13 cellular contexts compared by ENCODE assay signal in genomic region chr5:15183520-15183919, GRCh38.
A peak's percentile ranks its signal among the peaks of the same experiment; 100 is the strongest.
DNase-seq lines count a peak whose midpoint lies in the region; ATAC-seq and TF ChIP-seq lines count a peak whose summit lies in the region.
"Had no signal": no experiment of that assay in that cellular context is flagged by ENCODE, and none has a peak within 500 bp of the region (broad histone marks: within the 10 kb centered on the region; RNA-seq: fewer than 3 reads in every experiment).

No MANE protein-coding gene starts in this region.

- H3K27me3 ChIP-seq in H7 (ENCODE audit: control insufficient read depth, insufficient read depth, low read length), result no peaks in the 10 kb centered on the region

- in situ Hi-C loops in astrocyte of the cerebellum (cut with HindIII; ENCODE audit: low sequenced_read_pairs), result no loop called here

- no peaks in the 10 kb centered on the region for H3K36me3 ChIP-seq in H7 (replicated peaks; ENCODE audit: control insufficient read depth, insufficient read depth, low read length)

- no peak overlapping the region for H3K4me3 ChIP-seq in AG09309 (ENCODE audit: control insufficient read depth, low read depth, low read length)
- H3K4me3 ChIP-seq in H7 (ENCODE audit: insufficient read depth, low read depth, low read length), result no peak overlapping the region
- no peak overlapping the region for H3K4me3 ChIP-seq in astrocyte of the cerebellum (ENCODE audit: low read depth, low read length)

- no peak for ATAC-seq in GM21515 (IDR thresholded peaks at IDR 0.05; ENCODE audit: unreplicated experiment)

- TF ChIP-seq CTCF in AG09309 (IDR thresholded peaks at IDR 0.05; ENCODE audit: control insufficient read depth, insufficient read depth, low read depth, low read length, missing control alignments) (peak; percentile 39), astrocyte of the cerebellum (IDR thresholded peaks at IDR 0.05; ENCODE audit: low read depth, low read length, missing control alignments) (peak; percentile 29)

- DNase-seq in AG09309 (ENCODE audit: low read depth), result no peak
- DNase-seq in H7, result peak; percentile 8
- no peak for DNase-seq in astrocyte of the cerebellum (ENCODE audit: low read depth)
- peak; percentile 30 for DNase-seq in iris pigment epithelial cell (ENCODE audit: low read depth)
- no peak for DNase-seq in amniotic stem cell (lab: John Stamatoyannopoulos, UW)
- no peak for DNase-seq in D341Med (ENCODE audit: low spot score)
- DNase-seq in NCI-H1417 treated with DMSO at 0.1 percent for 48 hours (lab: John Stamatoyannopoulos, UW), result no peak
- DNase-seq: activated CD4-positive, alpha-beta T cell treated with anti-CD3 and anti-CD28 coated beads, Interleukin-2, amount 50 U/mL, for 4 hours; activated effector memory CD4-positive, alpha-beta T cell treated with anti-CD3 and anti-CD28 coated beads, Interleukin-2, amount 50 U/mL, for 16 hours; COR-L47; NCI-H2081 treated with DMSO at 0.1 percent for 48 hours; retina had no signal

Comparison
In these comparisons a context has a peak if more than half of its experiments do, and no peak if none do; other contexts are left out.
1. DNase-seq: peak in H7 (single experiment) and iris pigment epithelial cell (single experiment); none in AG09309 (single experiment), astrocyte of the cerebellum (single experiment), amniotic stem cell (single experiment), D341Med (single experiment) and NCI-H1417 treated with DMSO at 0.1 percent for 48 hours (single experiment).